In genomic region chr2:25129901-25130520, GRCh38 we compare ENCODE assay signal across 22 cellular contexts. TPM values are rescaled to one million over a fixed set of nuclear protein-coding genes. Genes with fewer than 3 reads are reported as not detected.
DNase-seq lines count a peak whose midpoint lies in the region; ATAC-seq and TF ChIP-seq lines count a peak whose summit lies in the region.
"Had no signal": no experiment of that assay in that cellular context is flagged by ENCODE, and none has a peak within 500 bp of the region (broad histone marks: within the 10 kb centered on the region; RNA-seq: fewer than 3 reads in every experiment).

No MANE protein-coding gene starts in this region.

- intact Hi-C loops in activated T-helper 1 cell treated with anti-CD3 and anti-CD28 coated beads, Interleukin-12 subunit alpha, Interleukin-12 subunit beta, Interleukin-2, Interleukin-4 antibody, amounts not matched to agents 30 ng/mL and 10 ng/mL and 1 ng/mL, durations not matched to agents 14 hours and 24 hours and 36 hours (cut with micrococcal nuclease) = loop anchor here (1.0 to 2.0 kb wide), 3 partner anchors 89 to 720 kb away; no protein-coding TSS in a partner anchor

- H3K27ac Mint-ChIP-seq in activated T-helper 1 cell treated with anti-CD3 and anti-CD28 coated beads, Interleukin-12 subunit alpha, Interleukin-12 subunit beta, Interleukin-2, Interleukin-4 antibody, amounts not matched to agents 30 ng/mL and 10 ng/mL and 1 ng/mL, durations not matched to agents 14 hours and 24 hours and 36 hours = peak overlapping the region; percentile 54
- H3K27ac Mint-ChIP-seq: natural killer cell treated with Interleukin-12 subunit alpha and Interleukin-12 subunit beta and Interleukin-15 and Interleukin-18, amount 100 ng/mL, for 72 hours had no signal

- H3K9ac ChIP-seq in MM.1S (ENCODE audit: low read length) (no peak overlapping the region), GM23248 (no peak overlapping the region)

- in situ Hi-C loops in GM23248 (cut with MboI) = loop anchor here (5.0 to 25.0 kb wide), 3 partner anchors 57 to 293 kb away; no protein-coding TSS in a partner anchor

- H2AFZ ChIP-seq in MM.1S (ENCODE audit: low read length) (no peak overlapping the region), GM23248 (no peak overlapping the region)

- H3K4me3 ChIP-seq in MM.1S (ENCODE audit: low read length) = no peak overlapping the region
- no peak overlapping the region for H3K4me3 ChIP-seq in GM23248
- H3K4me3 ChIP-seq: cardiac muscle cell, coronary artery, pancreas had no signal

- H3K9me2 ChIP-seq in MM.1S (replicated peaks; ENCODE audit: insufficient read depth, low read length) = no peaks in the 10 kb centered on the region
- no peaks in the 10 kb centered on the region for H3K9me2 ChIP-seq in GM23248 (ENCODE audit: insufficient read depth)

- H3K36me3 Mint-ChIP-seq in activated T-helper 1 cell treated with anti-CD3 and anti-CD28 coated beads, Interleukin-12 subunit alpha, Interleukin-12 subunit beta, Interleukin-2, Interleukin-4 antibody, amounts not matched to agents 30 ng/mL and 10 ng/mL and 1 ng/mL, durations not matched to agents 14 hours and 24 hours and 36 hours (ENCODE audit: low read depth) = no peaks in the 10 kb centered on the region
- H3K36me3 Mint-ChIP-seq: CD8-positive, alpha-beta memory T cell; natural killer cell treated with Interleukin-12 subunit alpha and Interleukin-12 subunit beta and Interleukin-15 and Interleukin-18, amount 100 ng/mL, for 72 hours had no signal

- H3K27me3 Mint-ChIP-seq in activated T-helper 1 cell treated with anti-CD3 and anti-CD28 coated beads, Interleukin-12 subunit alpha, Interleukin-12 subunit beta, Interleukin-2, Interleukin-4 antibody, amounts not matched to agents 30 ng/mL and 10 ng/mL and 1 ng/mL, durations not matched to agents 14 hours and 24 hours and 36 hours (ENCODE audit: insufficient read depth) = peaks cover 43% of the 10 kb centered on the region

- H3K79me2 ChIP-seq in MM.1S (ENCODE audit: low read length) (no peaks in the 10 kb centered on the region), GM23248 (ENCODE audit: insufficient read depth) (no peaks in the 10 kb centered on the region)

- WGBS in GM23248 (ENCODE audit: low coverage in 1 of 2, low lambda C conversion rate in 2 of 2, missing lambda C conversion rate in 2 of 2), 2 experiments = 62 to 64% methylated on average over 15 of the region's 15 CpGs

- H3K36me3 ChIP-seq in MM.1S (replicated peaks; ENCODE audit: insufficient read depth, low read length) = no peaks in the 10 kb centered on the region
- H3K36me3 ChIP-seq in GM23248 (ENCODE audit: low read depth) = no peaks in the 10 kb centered on the region
- H3K36me3 ChIP-seq: cardiac muscle cell, gastroesophageal sphincter, pancreas had no signal

- H4K20me1 ChIP-seq in MM.1S (ENCODE audit: insufficient read depth, low read length) = no peaks in the 10 kb centered on the region
- H4K20me1 ChIP-seq in GM23248 (ENCODE audit: insufficient read depth) = no peaks in the 10 kb centered on the region

- H3K4me1 ChIP-seq in MM.1S (ENCODE audit: low read length) (no peaks in the 10 kb centered on the region), GM23248 (ENCODE audit: insufficient read depth) (peaks cover 10% of the 10 kb centered on the region)
- H3K4me1 ChIP-seq: pancreas had no signal

- H3K9me3 ChIP-seq in MM.1S (replicated peaks; ENCODE audit: insufficient read depth, low read length) (no peaks in the 10 kb centered on the region), GM23248 (ENCODE audit: low read depth) (no peaks in the 10 kb centered on the region)
- H3K9me3 ChIP-seq: gastroesophageal sphincter, pancreas had no signal

- no peak overlapping the region for H3K4me3 Mint-ChIP-seq in activated T-helper 1 cell treated with anti-CD3 and anti-CD28 coated beads, Interleukin-12 subunit alpha, Interleukin-12 subunit beta, Interleukin-2, Interleukin-4 antibody, amounts not matched to agents 30 ng/mL and 10 ng/mL and 1 ng/mL, durations not matched to agents 14 hours and 24 hours and 36 hours
- H3K4me3 Mint-ChIP-seq: activated T-cell treated with anti-CD3 and anti-CD28 coated beads, Interleukin-2, amount 50 U/mL, for 4 hours; natural killer cell treated with Interleukin-12 subunit alpha and Interleukin-12 subunit beta and Interleukin-15 and Interleukin-18, amount 100 ng/mL, for 72 hours had no signal

- TF ChIP-seq CTCF in MM.1S (IDR thresholded peaks at IDR 0.05; ENCODE audit: low read length) = peak; percentile 4; the same call in 1 of the 2 replicates

- ATAC-seq in HG03342 (IDR thresholded peaks at IDR 0.05; ENCODE audit: unreplicated experiment) = no peak

- DNase-seq in NCI-H82 (lab: John Stamatoyannopoulos, UW) (peak; percentile 19), NCI-H82 treated with DMSO at 0.1 percent for 48 hours (lab: John Stamatoyannopoulos, UW; ENCODE audit: unreplicated experiment) (no peak), MM.1S (no peak), occipital lobe (lab: John Stamatoyannopoulos, UW) (peak; percentile 7), GM23248 (no peak)
- DNase-seq in activated T-helper 1 cell treated with anti-CD3 and anti-CD28 coated beads, Interleukin-12 subunit alpha, Interleukin-12 subunit beta, Interleukin-2, Interleukin-4 antibody, amounts not matched to agents 30 ng/mL and 10 ng/mL and 1 ng/mL, durations not matched to agents 14 hours and 24 hours and 36 hours (ENCODE audit: low spot score) = no peak
- DNase-seq in stimulated activated CD4-positive, alpha-beta T cell treated with anti-CD3 and anti-CD28 coated beads, Interleukin-4, amount 100 ng/mL, for 24 hours = no peak
- DNase-seq: DMS153, GOT3, MV-4-11, NCI-H524 treated with DMSO at 0.1 percent for 48 hours had no signal

- H3K9me3 Mint-ChIP-seq in activated T-helper 1 cell treated with anti-CD3 and anti-CD28 coated beads, Interleukin-12 subunit alpha, Interleukin-12 subunit beta, Interleukin-2, Interleukin-4 antibody, amounts not matched to agents 30 ng/mL and 10 ng/mL and 1 ng/mL, durations not matched to agents 14 hours and 24 hours and 36 hours = no peaks in the 10 kb centered on the region
- H3K9me3 Mint-ChIP-seq: activated T-cell treated with anti-CD3 and anti-CD28 coated beads, Interleukin-2, amount 50 U/mL, for 4 hours; CD8-positive, alpha-beta memory T cell; natural killer cell treated with Interleukin-12 subunit alpha and Interleukin-12 subunit beta and Interleukin-15 and Interleukin-18, amount 100 ng/mL, for 72 hours had no signal

- peaks cover 10% of the 10 kb centered on the region for H3K4me1 Mint-ChIP-seq in activated T-helper 1 cell treated with anti-CD3 and anti-CD28 coated beads, Interleukin-12 subunit alpha, Interleukin-12 subunit beta, Interleukin-2, Interleukin-4 antibody, amounts not matched to agents 30 ng/mL and 10 ng/mL and 1 ng/mL, durations not matched to agents 14 hours and 24 hours and 36 hours (ENCODE audit: low read depth)

- H3F3A ChIP-seq in MM.1S (ENCODE audit: insufficient read depth, low read length) = no peaks in the 10 kb centered on the region
- no peaks in the 10 kb centered on the region for H3F3A ChIP-seq in GM23248 (ENCODE audit: insufficient read depth)

- no peak overlapping the region for H3K4me2 ChIP-seq in MM.1S (ENCODE audit: low read depth, low read length)
- no peak overlapping the region for H3K4me2 ChIP-seq in GM23248 (ENCODE audit: unreplicated experiment)

- peaks cover 44% of the 10 kb centered on the region for H3K27me3 ChIP-seq in MM.1S (replicated peaks; ENCODE audit: insufficient read depth, low read length)
- no peaks in the 10 kb centered on the region for H3K27me3 ChIP-seq in GM23248 (replicated peaks; ENCODE audit: insufficient read depth)
- H3K27me3 ChIP-seq: pancreas had no signal

- H3K27ac ChIP-seq in MM.1S (ENCODE audit: low read length) = no peak overlapping the region
- no peak overlapping the region for H3K27ac ChIP-seq in GM23248
- H3K27ac ChIP-seq: 22Rv1, cardiac muscle cell, coronary artery, pancreas, RWPE1 had no signal

RNA-seq across cellular contexts. Expression of gene POMC, which starts 38.4 kb away (rescaled TPM):
- 5.0 and 5.9 TPM in 2 replicates for total RNA-seq in activated T-helper 1 cell treated with anti-CD3 and anti-CD28 coated beads, Interleukin-12 subunit alpha, Interleukin-12 subunit beta, Interleukin-2, Interleukin-4 antibody, amounts not matched to agents 30 ng/mL and 10 ng/mL and 1 ng/mL, durations not matched to agents 14 hours and 24 hours and 36 hours
- 0.78 TPM for total RNA-seq in occipital lobe
- 2.5 and 5.8 TPM in 2 replicates for total RNA-seq in GM23248 (2014; rRNA removed; shearing (Covaris generic))
- polyA plus RNA-seq in GM23248 (2016; fragmentation: Nextera tagmentation; extraction: Ambion mirVana) = 3.3 and 3.6 TPM in 2 replicates
- total RNA-seq: HT-29 had no signal

Comparison
In these comparisons a context has a peak if more than half of its experiments do, and no peak if none do; other contexts are left out.
1. DNase-seq: peak in NCI-H82 (single experiment) and occipital lobe (single experiment); none in NCI-H82 treated with DMSO at 0.1 percent for 48 hours (single experiment), MM.1S (single experiment), activated T-helper 1 cell treated with anti-CD3 and anti-CD28 coated beads, Interleukin-12 subunit alpha, Interleukin-12 subunit beta, Interleukin-2, Interleukin-4 antibody, amounts not matched to agents 30 ng/mL and 10 ng/mL and 1 ng/mL, durations not matched to agents 14 hours and 24 hours and 36 hours (single experiment), GM23248 (single experiment) and stimulated activated CD4-positive, alpha-beta T cell treated with anti-CD3 and anti-CD28 coated beads, Interleukin-4, amount 100 ng/mL, for 24 hours (single experiment).